In the genomic region with DNA sequence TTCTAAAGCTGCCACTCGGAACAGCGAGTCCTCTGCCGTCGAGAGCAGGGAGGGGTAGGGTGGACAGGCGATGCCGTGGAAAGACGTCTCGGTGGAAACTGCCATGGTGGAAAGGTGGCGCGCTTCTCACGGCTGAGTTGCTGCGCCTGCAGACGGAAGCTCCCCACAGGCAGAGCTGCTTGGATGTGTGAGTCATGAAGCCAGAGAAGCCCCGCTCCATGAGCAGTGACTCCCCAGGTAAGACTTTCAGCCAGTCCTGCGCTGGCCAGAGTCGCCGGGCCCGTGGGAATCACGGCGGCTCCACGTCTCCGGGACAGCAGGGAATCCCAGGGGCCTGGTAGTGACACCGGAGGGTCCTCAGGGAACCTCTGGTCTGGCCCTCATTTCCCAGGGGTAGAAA, we compare ENCODE assay signal across 19 cellular contexts. TPM values are rescaled to one million over a fixed set of nuclear protein-coding genes. Genes with fewer than 3 reads are reported as not detected.
DNase-seq lines count a peak whose midpoint lies in the region; ATAC-seq, FAIRE-seq and TF ChIP-seq lines count a peak whose summit lies in the region.
"Had no signal": no experiment of that assay in that cellular context is flagged by ENCODE, and none has a peak within 500 bp of the region (broad histone marks: within the 10 kb centered on the region; RNA-seq: fewer than 3 reads in every experiment).

No MANE protein-coding gene starts in this region.

- no peak overlapping the region for H3K18ac ChIP-seq in neuronal stem cell (ENCODE audit: low read length)

- H2AFZ ChIP-seq in K562 (ENCODE audit: low read depth, low read length) (no peak overlapping the region), neuronal stem cell (ENCODE audit: low read length) (no peak overlapping the region)
- H2AFZ ChIP-seq: GM23248 had no signal

- TF ChIP-seq CTCF in RWPE1 (conservative IDR thresholded peaks at IDR 0.05; ENCODE audit: low read depth) (no peak), K562 (IDR thresholded peaks at IDR 0.05 in 2 of 3, conservative IDR thresholded peaks at IDR 0.05 in 1 of 3; ENCODE audit: insufficient read depth in 2 of 3, low read depth in 1 of 3, low read length in 3 of 3) (no peak), progenitor cell of endocrine pancreas (IDR thresholded peaks at IDR 0.05; ENCODE audit: unreplicated experiment) (no peak)

- intact Hi-C loops in K562 (cut with micrococcal nuclease) = no loop called here

- no peak for ATAC-seq in K562

- H3K4ac ChIP-seq in neuronal stem cell (ENCODE audit: low read length) = no peak overlapping the region

- H3K4me3 ChIP-seq in K562 (no peak overlapping the region), neuronal stem cell (ENCODE audit: low read length in 2 of 2) (no peak overlapping the region)
- H3K4me3 ChIP-seq: GM23248, HAP-1 had no signal

- POLR2A ChIA-PET in RWPE1 (lab: Yijun Ruan, JAX; ENCODE audit: low non-redundant PET) = no interaction called here
- POLR2A ChIA-PET in K562 (lab: Yijun Ruan, JAX) = no interaction called here

- H3K79me2 ChIP-seq in K562 (ENCODE audit: control insufficient read depth, insufficient read depth, low read length) = peaks cover 10% of the 10 kb centered on the region

- H2AK5ac ChIP-seq in neuronal stem cell (ENCODE audit: low read depth, low read length) = no peak overlapping the region

- peaks cover 6% of the 10 kb centered on the region for H3K4me1 Mint-ChIP-seq in progenitor cell of endocrine pancreas (ENCODE audit: low read depth)

- BruUV-seq in K562 (replicated peaks; lab: Mats Ljungman, UMichigan) = no TSS peak

- in situ Hi-C loops in K562 (cut with MboI) = no loop called here

- H3K14ac ChIP-seq in neuronal stem cell (ENCODE audit: low read length) = no peak overlapping the region

- no peak overlapping the region for H2BK15ac ChIP-seq in neuronal stem cell (ENCODE audit: low read length)

- peak overlapping the region; percentile 49 for H3K27ac ChIP-seq in RWPE1
- H3K27ac ChIP-seq in K562 (ENCODE audit: extremely low read depth, low read depth, low read length) = no peak overlapping the region
- no peak overlapping the region for H3K27ac ChIP-seq in neuronal stem cell (replicated peaks; ENCODE audit: low read length)
- H3K27ac ChIP-seq: GM23248 had no signal

- H4K20me1 ChIP-seq in K562 (replicated peaks; ENCODE audit: control insufficient read depth, insufficient read depth, low read length) = no peaks in the 10 kb centered on the region

- TF ChIP-seq POLR2A in K562 (conservative IDR thresholded peaks at IDR 0.05) = no peak

- no peak overlapping the region for H3K4me3 Mint-ChIP-seq in progenitor cell of endocrine pancreas (ENCODE audit: low read depth)

- H4K8ac ChIP-seq in neuronal stem cell (ENCODE audit: low read depth, low read length) = no peak overlapping the region

- no peak overlapping the region for H2BK12ac ChIP-seq in neuronal stem cell (ENCODE audit: low read length)

- H3K36me3 ChIP-seq in K562 (ENCODE audit: control insufficient read depth, insufficient read depth, low read length) (peaks cover 56% of the 10 kb centered on the region; the same call in 2 of the 3 replicates), neuronal stem cell (replicated peaks in 1 of 2; ENCODE audit: control insufficient read depth in 2 of 2, insufficient read depth in 2 of 2, low read length in 2 of 2) (peaks cover 36 to 72% of the 10 kb centered on the region in 2 donors)

- H3K79me1 ChIP-seq in neuronal stem cell (ENCODE audit: low read depth, low read length) = peaks cover under 1% of the 10 kb centered on the region

- no peaks in the 10 kb centered on the region for H3K9me3 Mint-ChIP-seq in progenitor cell of endocrine pancreas (ENCODE audit: low read depth)
- H3K9me3 Mint-ChIP-seq: CD4-positive, CD25-positive, alpha-beta regulatory T cell; CD8-positive, alpha-beta memory T cell had no signal

- H3K4me2 ChIP-seq in K562 (ENCODE audit: insufficient read depth, low read length) (no peak overlapping the region), neuronal stem cell (ENCODE audit: insufficient read depth, low read length, poor library complexity, severe bottlenecking) (no peak overlapping the region)

- no peak overlapping the region for H3K27ac Mint-ChIP-seq in progenitor cell of endocrine pancreas
- H3K27ac Mint-ChIP-seq: CD4-positive, CD25-positive, alpha-beta regulatory T cell; CD8-positive, alpha-beta memory T cell had no signal

- H4K91ac ChIP-seq in neuronal stem cell (ENCODE audit: low read depth, low read length, poor library complexity) = no peak overlapping the region

- WGBS in K562 (ENCODE audit: insufficient coverage, low coverage, missing lambda C conversion rate) = 98% methylated on average over 9 of the region's 23 CpGs
- WGBS in neuronal stem cell (ENCODE audit: extremely low coverage in 2 of 2, insufficient read length in 2 of 2, insufficient replicate concordance in 1 of 2), 2 donors = no CpG with 5 or more reads among the region's 23 CpGs

- CTCF ChIA-PET in RWPE1 (lab: Yijun Ruan, JAX) (interaction anchor here (0.8 kb wide), 1 partner anchor 182 kb away, joined by 4 read pairs; no protein-coding TSS in a partner anchor), K562 (lab: Yijun Ruan, JAX; ENCODE audit: low intra/inter-chr PET ratio) (no interaction called here)

- TF ChIP-seq RAD21 in K562 (CRISPR knock-in tag; conservative IDR thresholded peaks at IDR 0.05 in 1 of 2, IDR thresholded peaks at IDR 0.05 in 1 of 2) = no peak

- peaks cover 4% of the 10 kb centered on the region for H3K36me3 Mint-ChIP-seq in progenitor cell of endocrine pancreas (ENCODE audit: insufficient read depth)

- FAIRE-seq in K562 (lab: Jason Lieb, UNC) = no peak
- FAIRE-seq: G401.6, GM12892, GM18507 had no signal

- no peak overlapping the region for H2BK5ac ChIP-seq in neuronal stem cell (ENCODE audit: low read length)

- H3K9me1 ChIP-seq in K562 (ENCODE audit: control insufficient read depth, insufficient read depth, low read length) = no peaks in the 10 kb centered on the region

- TF ChIP-seq EP300 in K562 (IDR thresholded peaks at IDR 0.05; ENCODE audit: low read length) = no peak

- H3K9ac ChIP-seq in K562 (ENCODE audit: insufficient read depth in 1 of 2, low read depth in 2 of 2, low read length in 2 of 2) (no peak overlapping the region), neuronal stem cell (ENCODE audit: low read depth, low read length, poor library complexity) (peak overlapping the region; percentile 16)
- H3K9ac ChIP-seq: GM23248 had no signal

- H3K27me3 ChIP-seq in K562 (ENCODE audit: control insufficient read depth in 2 of 2, insufficient read depth in 2 of 2, low read length in 2 of 2) = no peaks in the 10 kb centered on the region
- H3K27me3 ChIP-seq in neuronal stem cell (ENCODE audit: control insufficient read depth in 3 of 3, insufficient read depth in 3 of 3, low read depth in 1 of 3, low read length in 3 of 3) = no peaks in the 10 kb centered on the region
- H3K27me3 ChIP-seq: BE2C had no signal

- no peak for DNase-seq in RWPE1 (ENCODE audit: low spot score)
- DNase-seq in K562 (ENCODE audit: extremely low read depth in 1 of 4, low spot score in 3 of 4) = no peak
- no peak for DNase-seq in neuronal stem cell (ENCODE audit: low spot score)
- DNase-seq in globus pallidus (ENCODE audit: low spot score) = no peak
- DNase-seq in activated CD4-positive, alpha-beta T cell treated with anti-CD3 and anti-CD28 coated beads, Interleukin-2, amount 50 U/mL, for 1 hour = no peak
- no peak for DNase-seq in progenitor cell of endocrine pancreas (ENCODE audit: low spot score, unreplicated experiment)
- DNase-seq: BE2C; C1 segment of cervical spinal cord; CD4-positive, CD25-positive, alpha-beta regulatory T cell; COR-L47; DMS 273 treated with DMSO at 0.1 percent for 48 hours; DMS53; DND-41; GM23248 had no signal

- H3K4me1 ChIP-seq in K562 (replicated peaks in 1 of 2; ENCODE audit: control insufficient read depth in 2 of 2, insufficient read depth in 2 of 2, low read length in 2 of 2) = peaks cover 3 to 8% of the 10 kb centered on the region in 2 experiments; a peak in 3 of 5 replicates
- peaks cover 1 to 2% of the 10 kb centered on the region in 2 donors for H3K4me1 ChIP-seq in neuronal stem cell (ENCODE audit: control insufficient read depth in 2 of 2, insufficient read depth in 1 of 2, low read depth in 1 of 2, low read length in 2 of 2)
- H3K4me1 ChIP-seq: BE2C had no signal

- no peak overlapping the region for H2BK120ac ChIP-seq in neuronal stem cell (ENCODE audit: low read depth, low read length)

- no peaks in the 10 kb centered on the region for H3K27me3 Mint-ChIP-seq in progenitor cell of endocrine pancreas
- H3K27me3 Mint-ChIP-seq: CD4-positive, CD25-positive, alpha-beta regulatory T cell; CD8-positive, alpha-beta memory T cell had no signal

- no peaks in the 10 kb centered on the region for H3K9me3 ChIP-seq in K562 (replicated peaks; ENCODE audit: control insufficient read depth, insufficient read depth, low read depth, low read length)
- H3K9me3 ChIP-seq in neuronal stem cell (replicated peaks in 1 of 2; ENCODE audit: control insufficient read depth in 2 of 2, insufficient read depth in 1 of 2, low read depth in 1 of 2, low read length in 2 of 2) = no peaks in the 10 kb centered on the region
- H3K9me3 ChIP-seq: BE2C, HAP-1 had no signal

- peak overlapping the region; percentile 38 for H3K23ac ChIP-seq in neuronal stem cell (ENCODE audit: low read depth, low read length, poor library complexity)

RNA-seq across cellular contexts. Expression of gene TRMU, which starts 4.0 kb away (rescaled TPM):
- 143 and 244 TPM in 2 replicates for total RNA-seq in K562 (2011; cell fraction: chromatin; rRNA removed; ENCODE audit: low replicate concordance)
- total RNA-seq in K562 (2011; cell fraction: nucleolus; rRNA removed) = 146 and 197 TPM in 2 replicates
- total RNA-seq in K562 (2011; cell fraction: nucleoplasm; rRNA removed) = 117 and 144 TPM in 2 replicates
- total RNA-seq in K562 (2014; rRNA removed) (47.2 and 52.2 TPM in 2 replicates), K562 (2014; rRNA removed; fragmentation: Illumina TruSeq; extraction: Trizol) (28.6 and 28.8 TPM in 2 replicates), K562 (2015; rRNA removed; fragmentation: Illumina TruSeq; extraction: Trizol) (38.2 and 38.7 TPM in 2 replicates), K562 (2021) (46.0 and 47.2 TPM in 2 replicates), progenitor cell of endocrine pancreas (71.8 and 72.5 TPM in 2 replicates)
- polyA plus RNA-seq in K562 (2011; rRNA removed) (35.3 and 36.7 TPM in 2 replicates), K562 (2014; fragmentation: Illumina TruSeq; extraction: Trizol) (33.3 and 36.3 TPM in 2 replicates), K562 (2014; fragmentation: Nextera tagmentation; extraction: Ambion mirVana) (1 to 10 TPM; 2.3 to 3.7 TPM), K562 (2014; rRNA removed) (49.9 and 54.1 TPM in 2 replicates)
- polyA plus RNA-seq in K562 (2011; cell fraction: cytosol; rRNA removed) = 28.7 and 36.3 TPM in 2 replicates
- 224 and 236 TPM in 2 replicates for polyA plus RNA-seq in K562 (2011; cell fraction: nucleus; rRNA removed)
- polyA plus RNA-seq in K562 (2012) = 31.9 and 36.3 TPM in 2 replicates
- 24.6 and 28.1 TPM in 2 replicates for polyA minus RNA-seq in K562 (2011; rRNA and poly(A)+ RNA removed)
- polyA minus RNA-seq in K562 (2011; cell fraction: cytosol; rRNA and poly(A)+ RNA removed) = 11.9 and 14.3 TPM in 2 replicates
- polyA minus RNA-seq in K562 (2011; cell fraction: nucleus; rRNA and poly(A)+ RNA removed) = 113 and 153 TPM in 2 replicates
- 30.9 TPM for polyA plus RNA-seq in neuronal stem cell (2013, experiment 1 of 2)
- polyA plus RNA-seq in neuronal stem cell (2013, experiment 2 of 2) = 33.3 TPM

RNA-seq across cellular contexts. Expression of gene GTSE1, which starts 34.8 kb away (rescaled TPM):
- total RNA-seq in K562 (2011; cell fraction: chromatin; rRNA removed; ENCODE audit: low replicate concordance) = 29.5 and 46.4 TPM in 2 replicates
- 24.9 and 26.0 TPM in 2 replicates for total RNA-seq in K562 (2011; cell fraction: nucleolus; rRNA removed)
- 25.7 and 26.0 TPM in 2 replicates for total RNA-seq in K562 (2011; cell fraction: nucleoplasm; rRNA removed)
- total RNA-seq in K562 (2014; rRNA removed) (12.6 and 15.1 TPM in 2 replicates), K562 (2014; rRNA removed; fragmentation: Illumina TruSeq; extraction: Trizol) (7.8 and 8.6 TPM in 2 replicates), K562 (2015; rRNA removed; fragmentation: Illumina TruSeq; extraction: Trizol) (12.8 and 14.8 TPM in 2 replicates), K562 (2021) (20.5 and 22.5 TPM in 2 replicates), progenitor cell of endocrine pancreas (24.2 and 25.1 TPM in 2 replicates)
- polyA plus RNA-seq in K562 (2011; rRNA removed) (12.9 and 13.9 TPM in 2 replicates), K562 (2014; fragmentation: Illumina TruSeq; extraction: Trizol) (17.2 and 18.0 TPM in 2 replicates), K562 (2014; fragmentation: Nextera tagmentation; extraction: Ambion mirVana) (1 to 10 TPM; 2.5 to 3.5 TPM), K562 (2014; rRNA removed) (16.6 and 19.6 TPM in 2 replicates)
- polyA plus RNA-seq in K562 (2011; cell fraction: cytosol; rRNA removed) = 13.1 and 14.9 TPM in 2 replicates
- polyA plus RNA-seq in K562 (2011; cell fraction: nucleus; rRNA removed) = 16.7 and 24.3 TPM in 2 replicates
- 15.6 and 22.6 TPM in 2 replicates for polyA plus RNA-seq in K562 (2012)
- 6.6 and 6.7 TPM in 2 replicates for polyA minus RNA-seq in K562 (2011; rRNA and poly(A)+ RNA removed)
- polyA minus RNA-seq in K562 (2011; cell fraction: cytosol; rRNA and poly(A)+ RNA removed) = 7.7 and 11.9 TPM in 2 replicates
- 8.8 and 11.9 TPM in 2 replicates for polyA minus RNA-seq in K562 (2011; cell fraction: nucleus; rRNA and poly(A)+ RNA removed)
- polyA plus RNA-seq in neuronal stem cell (2013, experiment 1 of 2) = 50.8 TPM
- polyA plus RNA-seq in neuronal stem cell (2013, experiment 2 of 2) = 52.2 TPM
